Comparison of ENCODE assay signal across 1 cellular context in the genomic region with DNA sequence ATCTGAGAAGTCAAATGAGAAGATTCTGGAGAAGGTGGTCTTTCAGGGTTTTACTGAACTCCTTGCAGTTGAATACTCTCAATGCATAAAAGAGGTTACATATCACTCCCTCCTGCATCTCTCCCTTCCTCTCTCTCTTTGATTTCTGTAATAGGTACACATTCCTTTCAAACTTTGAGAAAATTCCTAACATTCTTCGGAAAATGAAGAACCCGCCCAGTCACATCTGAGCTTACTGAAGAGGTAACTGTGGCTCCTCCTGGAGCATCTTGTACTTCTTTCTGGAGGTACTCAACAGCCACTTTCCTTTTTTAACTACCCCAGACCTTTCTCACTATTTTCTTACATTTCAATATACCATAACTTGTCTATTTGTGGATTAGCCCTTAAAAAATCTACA.
TF ChIP-seq lines count a peak whose summit lies in the region.

No MANE protein-coding gene starts in this region.

TF ChIP-seq in GM23338, 12 proteins besides CTCF, POLR2A, EP300 and RAD21:
- TF ChIP-seq, protein P1, sequence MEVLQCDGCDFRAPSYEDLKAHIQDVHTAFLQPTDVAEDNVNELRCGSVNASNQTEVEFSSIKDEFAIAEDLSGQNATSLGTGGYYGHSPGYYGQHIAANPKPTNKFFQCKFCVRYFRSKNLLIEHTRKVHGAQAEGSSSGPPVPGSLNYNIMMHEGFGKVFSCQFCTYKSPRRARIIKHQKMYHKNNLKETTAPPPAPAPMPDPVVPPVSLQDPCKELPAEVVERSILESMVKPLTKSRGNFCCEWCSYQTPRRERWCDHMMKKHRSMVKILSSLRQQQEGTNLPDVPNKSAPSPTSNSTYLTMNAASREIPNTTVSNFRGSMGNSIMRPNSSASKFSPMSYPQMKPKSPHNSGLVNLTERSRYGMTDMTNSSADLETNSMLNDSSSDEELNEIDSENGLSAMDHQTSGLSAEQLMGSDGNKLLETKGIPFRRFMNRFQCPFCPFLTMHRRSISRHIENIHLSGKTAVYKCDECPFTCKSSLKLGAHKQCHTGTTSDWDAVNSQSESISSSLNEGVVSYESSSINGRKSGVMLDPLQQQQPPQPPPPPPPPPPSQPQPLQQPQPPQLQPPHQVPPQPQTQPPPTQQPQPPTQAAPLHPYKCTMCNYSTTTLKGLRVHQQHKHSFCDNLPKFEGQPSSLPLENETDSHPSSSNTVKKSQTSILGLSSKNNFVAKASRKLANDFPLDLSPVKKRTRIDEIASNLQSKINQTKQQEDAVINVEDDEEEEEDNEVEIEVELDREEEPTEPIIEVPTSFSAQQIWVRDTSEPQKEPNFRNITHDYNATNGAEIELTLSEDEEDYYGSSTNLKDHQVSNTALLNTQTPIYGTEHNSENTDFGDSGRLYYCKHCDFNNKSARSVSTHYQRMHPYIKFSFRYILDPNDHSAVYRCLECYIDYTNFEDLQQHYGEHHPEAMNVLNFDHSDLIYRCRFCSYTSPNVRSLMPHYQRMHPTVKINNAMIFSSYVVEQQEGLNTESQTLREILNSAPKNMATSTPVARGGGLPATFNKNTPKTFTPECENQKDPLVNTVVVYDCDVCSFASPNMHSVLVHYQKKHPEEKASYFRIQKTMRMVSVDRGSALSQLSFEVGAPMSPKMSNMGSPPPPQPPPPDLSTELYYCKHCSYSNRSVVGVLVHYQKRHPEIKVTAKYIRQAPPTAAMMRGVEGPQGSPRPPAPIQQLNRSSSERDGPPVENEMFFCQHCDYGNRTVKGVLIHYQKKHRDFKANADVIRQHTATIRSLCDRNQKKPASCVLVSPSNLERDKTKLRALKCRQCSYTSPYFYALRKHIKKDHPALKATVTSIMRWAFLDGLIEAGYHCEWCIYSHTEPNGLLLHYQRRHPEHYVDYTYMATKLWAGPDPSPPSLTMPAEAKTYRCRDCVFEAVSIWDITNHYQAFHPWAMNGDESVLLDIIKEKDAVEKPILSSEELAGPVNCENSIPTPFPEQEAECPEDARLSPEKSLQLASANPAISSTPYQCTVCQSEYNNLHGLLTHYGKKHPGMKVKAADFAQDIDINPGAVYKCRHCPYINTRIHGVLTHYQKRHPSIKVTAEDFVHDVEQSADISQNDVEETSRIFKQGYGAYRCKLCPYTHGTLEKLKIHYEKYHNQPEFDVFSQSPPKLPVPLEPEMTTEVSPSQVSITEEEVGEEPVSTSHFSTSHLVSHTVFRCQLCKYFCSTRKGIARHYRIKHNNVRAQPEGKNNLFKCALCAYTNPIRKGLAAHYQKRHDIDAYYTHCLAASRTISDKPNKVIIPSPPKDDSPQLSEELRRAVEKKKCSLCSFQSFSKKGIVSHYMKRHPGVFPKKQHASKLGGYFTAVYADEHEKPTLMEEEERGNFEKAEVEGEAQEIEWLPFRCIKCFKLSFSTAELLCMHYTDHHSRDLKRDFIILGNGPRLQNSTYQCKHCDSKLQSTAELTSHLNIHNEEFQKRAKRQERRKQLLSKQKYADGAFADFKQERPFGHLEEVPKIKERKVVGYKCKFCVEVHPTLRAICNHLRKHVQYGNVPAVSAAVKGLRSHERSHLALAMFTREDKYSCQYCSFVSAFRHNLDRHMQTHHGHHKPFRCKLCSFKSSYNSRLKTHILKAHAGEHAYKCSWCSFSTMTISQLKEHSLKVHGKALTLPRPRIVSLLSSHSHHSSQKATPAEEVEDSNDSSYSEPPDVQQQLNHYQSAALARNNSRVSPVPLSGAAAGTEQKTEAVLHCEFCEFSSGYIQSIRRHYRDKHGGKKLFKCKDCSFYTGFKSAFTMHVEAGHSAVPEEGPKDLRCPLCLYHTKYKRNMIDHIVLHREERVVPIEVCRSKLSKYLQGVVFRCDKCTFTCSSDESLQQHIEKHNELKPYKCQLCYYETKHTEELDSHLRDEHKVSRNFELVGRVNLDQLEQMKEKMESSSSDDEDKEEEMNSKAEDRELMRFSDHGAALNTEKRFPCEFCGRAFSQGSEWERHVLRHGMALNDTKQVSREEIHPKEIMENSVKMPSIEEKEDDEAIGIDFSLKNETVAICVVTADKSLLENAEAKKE (CRISPR knock-in tag; IDR thresholded peaks at IDR 0.05): peak; percentile 65; the same call in 1 of the 2 replicates
- TF ChIP-seq, protein P2, sequence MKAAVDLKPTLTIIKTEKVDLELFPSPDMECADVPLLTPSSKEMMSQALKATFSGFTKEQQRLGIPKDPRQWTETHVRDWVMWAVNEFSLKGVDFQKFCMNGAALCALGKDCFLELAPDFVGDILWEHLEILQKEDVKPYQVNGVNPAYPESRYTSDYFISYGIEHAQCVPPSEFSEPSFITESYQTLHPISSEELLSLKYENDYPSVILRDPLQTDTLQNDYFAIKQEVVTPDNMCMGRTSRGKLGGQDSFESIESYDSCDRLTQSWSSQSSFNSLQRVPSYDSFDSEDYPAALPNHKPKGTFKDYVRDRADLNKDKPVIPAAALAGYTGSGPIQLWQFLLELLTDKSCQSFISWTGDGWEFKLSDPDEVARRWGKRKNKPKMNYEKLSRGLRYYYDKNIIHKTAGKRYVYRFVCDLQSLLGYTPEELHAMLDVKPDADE (IDR thresholded peaks at IDR 0.05): no peak
